Comparison of ENCODE assay signal across 16 cellular contexts in genomic region chr20:50551288-50551687, GRCh38. TPM values are rescaled to one million over a fixed set of nuclear protein-coding genes. Genes with fewer than 3 reads are reported as not detected.
DNase-seq lines count a peak whose midpoint lies in the region; ATAC-seq and TF ChIP-seq lines count a peak whose summit lies in the region.
"Had no signal": no experiment of that assay in that cellular context is flagged by ENCODE, and none has a peak within 500 bp of the region (broad histone marks: within the 10 kb centered on the region; RNA-seq: fewer than 3 reads in every experiment).

No MANE protein-coding gene starts in this region.

- TF ChIP-seq POLR2A in esophagus muscularis mucosa (IDR thresholded peaks at IDR 0.05; ENCODE audit: low read depth), result no peak
- TF ChIP-seq POLR2A in upper lobe of left lung (IDR thresholded peaks at IDR 0.05), result no peak

- no peak for TF ChIP-seq CTCF in RWPE2 (IDR thresholded peaks at IDR 0.05; ENCODE audit: poor library complexity, severe bottlenecking)
- TF ChIP-seq CTCF in esophagus muscularis mucosa (IDR thresholded peaks at IDR 0.05), result no peak
- TF ChIP-seq CTCF in upper lobe of left lung (IDR thresholded peaks at IDR 0.05), result no peak

- ATAC-seq in RWPE2 (ENCODE audit: low read depth), result peak; percentile 69
- no peak for ATAC-seq in upper lobe of left lung (ENCODE audit: low FRiP score in 2 of 2)
- no peak for ATAC-seq in HG03135 (IDR thresholded peaks at IDR 0.05; ENCODE audit: unreplicated experiment)
- ATAC-seq: gastrocnemius medialis; naive thymus-derived CD4-positive, alpha-beta T cell had no signal

- H3K36me3 ChIP-seq in RWPE2 (ENCODE audit: low read depth) (peaks cover 88% of the 10 kb centered on the region), esophagus muscularis mucosa (peaks cover 0 to 6% (median 0%) of the 10 kb centered on the region in 4 donors), upper lobe of left lung (peaks cover 0 to 8% (median 3%) of the 10 kb centered on the region in 4 donors), HAP-1 (replicated peaks) (no peaks in the 10 kb centered on the region)

- H3K27me3 ChIP-seq in RWPE2 (ENCODE audit: insufficient read depth, poor library complexity, severe bottlenecking) (no peaks in the 10 kb centered on the region), esophagus muscularis mucosa (no peaks in the 10 kb centered on the region), upper lobe of left lung (no peaks in the 10 kb centered on the region), HAP-1 (ENCODE audit: low read depth) (no peaks in the 10 kb centered on the region)
- H3K27me3 ChIP-seq: gastrocnemius medialis, right atrium auricular region had no signal

- H3K27ac ChIP-seq in RWPE2 (ENCODE audit: poor library complexity, severe bottlenecking) (peak overlapping the region; percentile 28), esophagus muscularis mucosa (replicated peaks in 1 of 4) (no peak overlapping the region), upper lobe of left lung (peak overlapping the region in 3 of 4 donors; percentile 2 to 21 (median 17))
- H3K27ac ChIP-seq: gastrocnemius medialis, right atrium auricular region had no signal

- peak; percentile 34 for DNase-seq in stimulated activated CD4-positive, alpha-beta T cell treated with anti-CD3 and anti-CD28 coated beads, Interleukin-1b, Interleukin-23, amount 100 ng/mL, for 48 hours
- no peak for DNase-seq in stimulated activated CD4-positive, alpha-beta T cell treated with anti-CD3 and anti-CD28 coated beads, Interleukin-2, amount 100 ng/mL, for 24 hours
- DNase-seq in RWPE2 (ENCODE audit: low spot score), result no peak
- peak; percentile 29 for DNase-seq in esophagus muscularis mucosa (ENCODE audit: extremely low spot score)
- DNase-seq in upper lobe of left lung, result no peak
- DNase-seq in HAP-1 (ENCODE audit: low spot score in 2 of 2), result no peak
- no peak for DNase-seq in AG20443 (ENCODE audit: low spot score)
- DNase-seq: activated CD4-positive, alpha-beta T cell treated with anti-CD3 and anti-CD28 coated beads, Interleukin-2, amount 50 U/mL, for 4 hours; amygdala; C1 segment of cervical spinal cord; gastrocnemius medialis; GF-D8; kidney glomerular epithelial cell had no signal

- in situ Hi-C loops in HAP-1 (cut with MboI; ENCODE audit: low sequenced_read_pairs), result no loop called here

- WGBS in esophagus muscularis mucosa, result 98% methylated on average over 4 of the region's 4 CpGs
- 79% methylated on average over 4 of the region's 4 CpGs for WGBS in upper lobe of left lung, 2 donors

- H3K4me3 ChIP-seq in RWPE2 (ENCODE audit: severe bottlenecking) (no peak overlapping the region), esophagus muscularis mucosa (no peak overlapping the region), upper lobe of left lung (no peak overlapping the region), HAP-1 (no peak overlapping the region)
- H3K4me3 ChIP-seq: gastrocnemius medialis, right atrium auricular region had no signal

- intact Hi-C loops in esophagus muscularis mucosa (cut with DNase I), result no loop called here

- TF ChIP-seq EP300 in esophagus muscularis mucosa (IDR thresholded peaks at IDR 0.05) (no peak), upper lobe of left lung (IDR thresholded peaks at IDR 0.05) (no peak)

- H3K4me1 ChIP-seq in RWPE2 (ENCODE audit: insufficient read depth, poor library complexity, severe bottlenecking) (peaks cover 27% of the 10 kb centered on the region), esophagus muscularis mucosa (peaks cover 22 to 33% (median 31%) of the 10 kb centered on the region in 4 donors), upper lobe of left lung (peaks cover 22 to 56% (median 40%) of the 10 kb centered on the region in 4 donors), HAP-1 (peaks cover 12% of the 10 kb centered on the region)

- H3K9me3 ChIP-seq in RWPE2 (ENCODE audit: severe bottlenecking) (peaks cover 7% of the 10 kb centered on the region), esophagus muscularis mucosa (no peaks in the 10 kb centered on the region), upper lobe of left lung (no peaks in the 10 kb centered on the region), HAP-1 (no peaks in the 10 kb centered on the region)
- H3K9me3 ChIP-seq: gastrocnemius medialis, right atrium auricular region had no signal

RNA-seq across cellular contexts. Expression of gene PTPN1, which starts 41.1 kb away (rescaled TPM):
- 10 to 100 TPM; 21.2 to 49.0 (median 41.0) TPM for total RNA-seq in esophagus muscularis mucosa
- 100 to 1,000 TPM in 3 of 6 donors, 10 to 100 TPM in 3; 75.1 to 137 (median 96.1) TPM for total RNA-seq in upper lobe of left lung

Comparison
In these comparisons a context has a peak if more than half of its experiments do, and no peak if none do; other contexts are left out.
1. DNase-seq: peak in stimulated activated CD4-positive, alpha-beta T cell treated with anti-CD3 and anti-CD28 coated beads, Interleukin-1b, Interleukin-23, amount 100 ng/mL, for 48 hours (single experiment) and esophagus muscularis mucosa (single experiment); none in stimulated activated CD4-positive, alpha-beta T cell treated with anti-CD3 and anti-CD28 coated beads, Interleukin-2, amount 100 ng/mL, for 24 hours (0 of 2), RWPE2 (single experiment), upper lobe of left lung (0 of 2), HAP-1 (0 of 2) and AG20443 (single experiment).
2. H3K27ac ChIP-seq: peak in RWPE2 (single experiment) and upper lobe of left lung (3 of 4); none in esophagus muscularis mucosa (0 of 4).